In the genomic region with DNA sequence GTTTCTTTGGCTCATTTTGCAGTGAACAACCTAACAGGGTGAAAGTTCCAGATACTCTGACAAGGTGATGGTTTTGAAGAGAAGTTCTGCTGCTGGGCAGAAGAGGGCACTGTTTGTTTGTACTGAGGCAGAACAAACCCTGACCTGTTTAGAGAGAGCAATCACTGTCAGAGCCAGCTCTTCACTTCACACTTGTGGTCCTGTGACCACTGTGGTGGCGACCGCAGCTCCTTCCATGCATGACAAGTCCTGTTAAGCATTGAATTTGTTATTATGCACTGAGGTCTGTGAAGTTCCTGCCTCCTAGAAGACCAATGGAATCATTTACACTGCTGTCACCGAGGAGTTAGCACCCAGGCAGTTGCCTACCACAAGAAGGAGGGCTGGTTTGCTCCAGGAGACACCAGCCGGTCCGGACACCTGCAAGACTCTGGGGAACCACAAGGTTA, we compare ENCODE assay signal across 8 cellular contexts.
DNase-seq lines count a peak whose midpoint lies in the region; ATAC-seq and TF ChIP-seq lines count a peak whose summit lies in the region.

No MANE protein-coding gene starts in this region.

- H3K36me3 ChIP-seq in Caco-2 (ENCODE audit: control insufficient read depth, insufficient read depth, low read length) (no peaks in the 10 kb centered on the region), esophagus muscularis mucosa (no peaks in the 10 kb centered on the region)

- H3K4me3 Mint-ChIP-seq in Caco-2 (ENCODE audit: unreplicated experiment), result no peak overlapping the region
- no peak overlapping the region for H3K4me3 Mint-ChIP-seq in natural killer cell treated with Interleukin-12 subunit alpha and Interleukin-12 subunit beta and Interleukin-15 and Interleukin-18, amount 100 ng/mL, for 72 hours

- H3K4me1 ChIP-seq in Caco-2 (no peaks in the 10 kb centered on the region), esophagus muscularis mucosa (peaks cover 0 to 6% (median 5%) of the 10 kb centered on the region in 4 donors)

- no peaks in the 10 kb centered on the region for H3K27me3 ChIP-seq in Caco-2 (replicated peaks; ENCODE audit: control insufficient read depth, insufficient read depth, low read length)
- no peaks in the 10 kb centered on the region for H3K27me3 ChIP-seq in esophagus muscularis mucosa

- CTCF ChIA-PET in Caco-2 (lab: Charles Lee), result no interaction called here

- H3K27ac Mint-ChIP-seq in Caco-2 (ENCODE audit: unreplicated experiment), result no peak overlapping the region
- H3K27ac Mint-ChIP-seq in natural killer cell treated with Interleukin-12 subunit alpha and Interleukin-12 subunit beta and Interleukin-15 and Interleukin-18, amount 100 ng/mL, for 72 hours, result peak overlapping the region; percentile 24 to 42

- H3K4me3 ChIP-seq in Caco-2 (ENCODE audit: low read depth, low read length) (no peak overlapping the region), esophagus muscularis mucosa (no peak overlapping the region)

- DNase-seq in Caco-2 (peak; percentile 46 to 55), NOMO-1 treated with dmso at 0.1 percent for 144 hours (lab: John Stamatoyannopoulos, UW; ENCODE audit: unreplicated experiment) (peak; percentile 30), activated T-cell treated with anti-CD3 and anti-CD28 coated beads for 1 hour (ENCODE audit: low read depth) (peak; percentile 14), esophagus muscularis mucosa (ENCODE audit: extremely low spot score) (no peak)
- peak; percentile 83 for DNase-seq in natural killer cell treated with Interleukin-12 subunit alpha and Interleukin-12 subunit beta and Interleukin-15 and Interleukin-18, amount 100 ng/mL, for 72 hours (ENCODE audit: low spot score)
- peak; percentile 52 for DNase-seq in stimulated activated naive CD4-positive, alpha-beta T cell treated with Interleukin-2 at 50 U/mL for 16 hours (lab: John Stamatoyannopoulos, UW)

- intact Hi-C loops in Caco-2 (cut with micrococcal nuclease; ENCODE audit: unreplicated experiment), result loop anchor here (1.0 to 2.0 kb wide), 4 partner anchors 149 to 404 kb away; no protein-coding TSS in a partner anchor
- intact Hi-C loops in esophagus muscularis mucosa (cut with DNase I), result no loop called here

- H3K27me3 Mint-ChIP-seq in Caco-2 (ENCODE audit: insufficient read depth, unreplicated experiment), result peaks cover 3% of the 10 kb centered on the region
- H3K27me3 Mint-ChIP-seq in natural killer cell treated with Interleukin-12 subunit alpha and Interleukin-12 subunit beta and Interleukin-15 and Interleukin-18, amount 100 ng/mL, for 72 hours, result peaks cover 16% of the 10 kb centered on the region in 2 donors

- no peaks in the 10 kb centered on the region for H3K36me3 Mint-ChIP-seq in Caco-2 (ENCODE audit: insufficient read depth, unreplicated experiment)
- no peaks in the 10 kb centered on the region for H3K36me3 Mint-ChIP-seq in natural killer cell treated with Interleukin-12 subunit alpha and Interleukin-12 subunit beta and Interleukin-15 and Interleukin-18, amount 100 ng/mL, for 72 hours

- 34% methylated on average over 5 of the region's 5 CpGs for WGBS in esophagus muscularis mucosa

- H3K9me3 ChIP-seq in Caco-2, result no peaks in the 10 kb centered on the region
- no peaks in the 10 kb centered on the region for H3K9me3 ChIP-seq in esophagus muscularis mucosa

- BruUV-seq in Caco-2 (replicated peaks; lab: Mats Ljungman, UMichigan), result no TSS peak

- POLR2A ChIA-PET in Caco-2 (lab: Charles Lee), result no interaction called here

- TF ChIP-seq EP300 in esophagus muscularis mucosa (IDR thresholded peaks at IDR 0.05), result no peak

- no peak overlapping the region for H3K27ac ChIP-seq in esophagus muscularis mucosa (replicated peaks in 1 of 4)

- TF ChIP-seq CTCF in Caco-2 (IDR thresholded peaks at IDR 0.05; ENCODE audit: insufficient read depth in 1 of 2, low read depth in 1 of 2, low read length in 1 of 2, severe bottlenecking in 1 of 2, unreplicated experiment in 1 of 2) (peak; percentile 67 to 82), esophagus muscularis mucosa (IDR thresholded peaks at IDR 0.05) (peak; percentile 61 to 71 (median 66))

- H3K9me3 Mint-ChIP-seq in Caco-2 (ENCODE audit: unreplicated experiment), result no peaks in the 10 kb centered on the region
- no peaks in the 10 kb centered on the region for H3K9me3 Mint-ChIP-seq in natural killer cell treated with Interleukin-12 subunit alpha and Interleukin-12 subunit beta and Interleukin-15 and Interleukin-18, amount 100 ng/mL, for 72 hours

- H3K4me1 Mint-ChIP-seq in Caco-2 (ENCODE audit: low read depth, unreplicated experiment), result no peaks in the 10 kb centered on the region
- H3K4me1 Mint-ChIP-seq in natural killer cell treated with Interleukin-12 subunit alpha and Interleukin-12 subunit beta and Interleukin-15 and Interleukin-18, amount 100 ng/mL, for 72 hours (ENCODE audit: low read depth in 2 of 2), result peaks cover 10 to 14% of the 10 kb centered on the region in 2 donors

- ATAC-seq in GM19463 (IDR thresholded peaks at IDR 0.05; ENCODE audit: unreplicated experiment) (peak; percentile 95), HG03521 (IDR thresholded peaks at IDR 0.05; ENCODE audit: unreplicated experiment) (peak; percentile 100)
- peak; percentile 97 to 98 for ATAC-seq in natural killer cell treated with Interleukin-12 subunit alpha and Interleukin-12 subunit beta and Interleukin-15 and Interleukin-18, amount 100 ng/mL, for 72 hours

- TF ChIP-seq POLR2A in esophagus muscularis mucosa (IDR thresholded peaks at IDR 0.05; ENCODE audit: low read depth), result no peak
